Comparison of ENCODE assay signal across 17 cellular contexts in genomic region chr4:97589481-97590196, GRCh38.
DNase-seq lines count a peak whose midpoint lies in the region; TF ChIP-seq lines count a peak whose summit lies in the region.
"Had no signal": no experiment of that assay in that cellular context is flagged by ENCODE, and none has a peak within 500 bp of the region (broad histone marks: within the 10 kb centered on the region; RNA-seq: fewer than 3 reads in every experiment).

No MANE protein-coding gene starts in this region.

- no peak overlapping the region for H3K9ac ChIP-seq in mammary epithelial cell (ENCODE audit: insufficient read depth, low read length)
- H3K9ac ChIP-seq: BLaER1 treated with 17β-estradiol and CSF1 and Interleukin-3, amounts not matched to agents 10 nM and 100 nM had no signal

- dilution Hi-C loops in mammary epithelial cell (cut with HindIII; ENCODE audit: low sequenced_read_pairs): no loop called here

- CTCF ChIA-PET in mammary epithelial cell (lab: Charles Lee; ENCODE audit: low non-redundant PET): no interaction called here

- DNase-seq in HAP-1 (ENCODE audit: low spot score in 2 of 2): peak; percentile 59 to 82
- DNase-seq in NCI-H69 (lab: John Stamatoyannopoulos, UW): peak; percentile 0
- peak; percentile 28 for DNase-seq in mammary epithelial cell
- DNase-seq in kidney tubule cell (ENCODE audit: low spot score): peak; percentile 20
- DNase-seq in HUDEP-2 (lab: John Stamatoyannopoulos, UW; ENCODE audit: unreplicated experiment in 76 of 76): no peak
- no peak for DNase-seq in stimulated activated CD4-positive, alpha-beta T cell treated with anti-CD3 and anti-CD28 coated beads, Interleukin-4, amount 100 ng/mL, for 1 hour
- DNase-seq in SHP77 treated with DMSO at 0.1 percent for 48 hours (lab: John Stamatoyannopoulos, UW): no peak
- DNase-seq: CD4-positive, alpha-beta memory T cell; GDM1; NCI-H1092; NCI-H1436; NCI-H187 treated with DMSO at 0.1 percent for 48 hours; NCI-H2107; NCI-H510A; NCI-H748 treated with DMSO at 0.1 percent for 48 hours had no signal

- H3K4me3 ChIP-seq in HAP-1 (no peak overlapping the region), mammary epithelial cell (replicated peaks in 1 of 3; ENCODE audit: insufficient read depth in 1 of 3, low read depth in 2 of 3, low read length in 3 of 3) (no peak overlapping the region)
- H3K4me3 ChIP-seq: BLaER1 treated with 17β-estradiol and CSF1 and Interleukin-3, amounts not matched to agents 10 nM and 100 nM; K562 had no signal

- WGBS in mammary epithelial cell (ENCODE audit: low coverage, missing lambda C conversion rate): 78% methylated on average over 5 of the region's 5 CpGs

- no peak overlapping the region for H3K27ac ChIP-seq in mammary epithelial cell (ENCODE audit: insufficient read depth, low read depth, low read length)
- H3K27ac ChIP-seq: BLaER1 treated with 17β-estradiol and CSF1 and Interleukin-3, amounts not matched to agents 10 nM and 100 nM had no signal

- H2AFZ ChIP-seq in mammary epithelial cell (ENCODE audit: low read depth, low read length): no peak overlapping the region

- H3K4me1 ChIP-seq in HAP-1 (peaks cover 16% of the 10 kb centered on the region), mammary epithelial cell (ENCODE audit: insufficient read depth, low read length) (peaks cover 10% of the 10 kb centered on the region)
- H3K4me1 ChIP-seq: BLaER1 treated with 17β-estradiol and CSF1 and Interleukin-3, amounts not matched to agents 10 nM and 100 nM had no signal

- no peaks in the 10 kb centered on the region for H3K9me3 ChIP-seq in HAP-1
- no peaks in the 10 kb centered on the region for H3K9me3 ChIP-seq in mammary epithelial cell (replicated peaks; ENCODE audit: insufficient read depth, low read length)

- no peak overlapping the region for H3K4me2 ChIP-seq in mammary epithelial cell (ENCODE audit: insufficient read depth, low read depth, low read length)
- H3K4me2 ChIP-seq: BLaER1 treated with 17β-estradiol and CSF1 and Interleukin-3, amounts not matched to agents 10 nM and 100 nM had no signal

- in situ Hi-C loops in HAP-1 (cut with MboI; ENCODE audit: low sequenced_read_pairs): no loop called here
- in situ Hi-C loops in mammary epithelial cell (cut with MboI; ENCODE audit: low sequenced_read_pairs in 2 of 2): no loop called here

- no peaks in the 10 kb centered on the region for H4K20me1 ChIP-seq in mammary epithelial cell (ENCODE audit: insufficient read depth, low read length)
- H4K20me1 ChIP-seq: BLaER1 treated with 17β-estradiol and CSF1 and Interleukin-3, amounts not matched to agents 10 nM and 100 nM had no signal

- intact Hi-C loops in mammary epithelial cell (cut with micrococcal nuclease): loop anchor here (5.0 kb wide), 1 partner anchor 97 kb away; no protein-coding TSS in a partner anchor

- no peak for TF ChIP-seq CTCF in mammary epithelial cell (conservative IDR thresholded peaks at IDR 0.05 in 1 of 2, IDR thresholded peaks at IDR 0.05 in 1 of 2; ENCODE audit: extremely low read depth in 1 of 2, insufficient read depth in 1 of 2, low read depth in 1 of 2, low read length in 2 of 2)

- no peaks in the 10 kb centered on the region for H3K27me3 ChIP-seq in HAP-1 (ENCODE audit: low read depth)
- no peaks in the 10 kb centered on the region for H3K27me3 ChIP-seq in mammary epithelial cell (ENCODE audit: insufficient read depth, low read length)
- H3K27me3 ChIP-seq: BLaER1 treated with 17β-estradiol and CSF1 and Interleukin-3, amounts not matched to agents 10 nM and 100 nM had no signal

- no TSS peak for BruUV-seq in mammary epithelial cell (replicated peaks; lab: Mats Ljungman, UMichigan)

- H3K79me2 ChIP-seq in mammary epithelial cell (ENCODE audit: insufficient read depth, low read length): no peaks in the 10 kb centered on the region

- no peaks in the 10 kb centered on the region for H3K36me3 ChIP-seq in HAP-1 (replicated peaks)
- H3K36me3 ChIP-seq in mammary epithelial cell (ENCODE audit: insufficient read depth, low read length): no peaks in the 10 kb centered on the region
- H3K36me3 ChIP-seq: BLaER1 treated with 17β-estradiol and CSF1 and Interleukin-3, amounts not matched to agents 10 nM and 100 nM had no signal

Comparison
In these comparisons a context has a peak if more than half of its experiments do, and no peak if none do; other contexts are left out.
1. DNase-seq: peak in HAP-1 (2 of 2), NCI-H69 (single experiment), mammary epithelial cell (single experiment) and kidney tubule cell (single experiment); none in HUDEP-2 (0 of 76), stimulated activated CD4-positive, alpha-beta T cell treated with anti-CD3 and anti-CD28 coated beads, Interleukin-4, amount 100 ng/mL, for 1 hour (single experiment) and SHP77 treated with DMSO at 0.1 percent for 48 hours (single experiment).